ENCODE assay signal across 1 cellular context in the genomic region with DNA sequence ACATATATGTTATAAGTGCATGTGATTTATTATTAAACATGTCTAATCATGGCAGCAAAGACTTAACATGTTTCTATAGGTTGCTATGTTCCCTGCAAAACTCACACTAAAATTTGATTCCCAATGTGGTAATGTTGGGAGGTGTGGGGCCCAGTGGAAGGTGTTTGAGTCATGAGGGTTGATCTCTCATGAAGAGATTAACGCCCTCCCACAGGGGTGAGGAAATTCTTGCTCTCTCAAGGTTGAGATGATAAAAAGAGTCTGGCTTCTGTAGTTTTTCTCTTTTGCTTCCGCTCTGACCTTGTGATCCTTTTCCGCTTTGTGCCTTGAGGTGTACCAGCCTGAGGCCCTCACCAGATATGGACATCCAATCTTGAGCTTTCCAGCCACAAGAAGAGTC.
TF ChIP-seq lines count a peak whose summit lies in the region.

No MANE protein-coding gene starts in this region.

TF ChIP-seq in H1, 55 proteins besides CTCF, POLR2A, EP300 and RAD21 (continued from another document):
- TF ChIP-seq, protein P1, sequence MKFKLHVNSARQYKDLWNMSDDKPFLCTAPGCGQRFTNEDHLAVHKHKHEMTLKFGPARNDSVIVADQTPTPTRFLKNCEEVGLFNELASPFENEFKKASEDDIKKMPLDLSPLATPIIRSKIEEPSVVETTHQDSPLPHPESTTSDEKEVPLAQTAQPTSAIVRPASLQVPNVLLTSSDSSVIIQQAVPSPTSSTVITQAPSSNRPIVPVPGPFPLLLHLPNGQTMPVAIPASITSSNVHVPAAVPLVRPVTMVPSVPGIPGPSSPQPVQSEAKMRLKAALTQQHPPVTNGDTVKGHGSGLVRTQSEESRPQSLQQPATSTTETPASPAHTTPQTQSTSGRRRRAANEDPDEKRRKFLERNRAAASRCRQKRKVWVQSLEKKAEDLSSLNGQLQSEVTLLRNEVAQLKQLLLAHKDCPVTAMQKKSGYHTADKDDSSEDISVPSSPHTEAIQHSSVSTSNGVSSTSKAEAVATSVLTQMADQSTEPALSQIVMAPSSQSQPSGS (IDR thresholded peaks at IDR 0.05; ENCODE audit: low read length): no peak
- TF ChIP-seq EGR1 (IDR thresholded peaks at IDR 0.05; ENCODE audit: borderline replicate concordance, low read depth, low read length): no peak
- no peak for TF ChIP-seq CREB1 (IDR thresholded peaks at IDR 0.05)
- TF ChIP-seq KDM5A (IDR thresholded peaks at IDR 0.05; ENCODE audit: low read length): no peak
